In genomic region chr20:32203556-32204484, GRCh38 we compare ENCODE assay signal across 8 cellular contexts. TPM values are rescaled to one million over a fixed set of nuclear protein-coding genes. Genes with fewer than 3 reads are reported as not detected.
DNase-seq lines count a peak whose midpoint lies in the region; ATAC-seq, FAIRE-seq and TF ChIP-seq lines count a peak whose summit lies in the region.

No MANE protein-coding gene starts in this region.

- H3K9me3 Mint-ChIP-seq in MCF 10A (ENCODE audit: unreplicated experiment) (no peaks in the 10 kb centered on the region), neural crest cell (no peaks in the 10 kb centered on the region), HFFc6 (no peaks in the 10 kb centered on the region)

- CTCF ChIA-PET in HepG2 (lab: Yijun Ruan, JAX; ENCODE audit: low intra/inter-chr PET ratio, low total read pairs) (interaction anchor here (0.6 kb wide), 1 partner anchor 1969 kb away, joined by 3 read pairs; no protein-coding TSS in a partner anchor), MCF 10A (lab: Yijun Ruan, JAX) (interaction anchor here (0.7 to 1.0 kb wide), 4 partner anchors 11 to 261 kb away, joined by 3 read pairs; no protein-coding TSS in a partner anchor)

- no peak for FAIRE-seq in HepG2 (lab: Jason Lieb, UNC)

- TF ChIP-seq EP300 in HepG2 (IDR thresholded peaks at IDR 0.05; ENCODE audit: low read depth in 2 of 2, low read length in 2 of 2) (no peak), HepG2 (CRISPR knock-in tag; IDR thresholded peaks at IDR 0.05; ENCODE audit: borderline replicate concordance) (no peak)

- peak overlapping the region; percentile 13 for H3K27ac ChIP-seq in HepG2 (ENCODE audit: extremely low read length, insufficient read depth, low read length)
- H3K27ac ChIP-seq in right lobe of liver = no peak overlapping the region
- peak overlapping the region; percentile 92 for H3K27ac ChIP-seq in upper lobe of right lung

- peaks cover 39 to 53% of the 10 kb centered on the region in 2 experiments for H3K36me3 ChIP-seq in HepG2 (replicated peaks in 1 of 2; ENCODE audit: control insufficient read depth in 1 of 2, insufficient read depth in 2 of 2, low read length in 2 of 2)
- peaks cover 0 to 29% (median 10%) of the 10 kb centered on the region in 4 donors for H3K36me3 ChIP-seq in right lobe of liver
- peaks cover 31% of the 10 kb centered on the region for H3K36me3 ChIP-seq in upper lobe of right lung

- in situ Hi-C loops in HepG2 (cut with HindIII; ENCODE audit: extremely low pct_ligation_motif_present, low pct_unique_long_range_greater_than_20kb) = no loop called here

- no peak for TF ChIP-seq RAD21 in HepG2 (CRISPR knock-in tag; IDR thresholded peaks at IDR 0.05)

- 94% methylated on average over 11 of the region's 11 CpGs for WGBS in HepG2 (ENCODE audit: low lambda C conversion rate)
- WGBS in right lobe of liver (ENCODE audit: insufficient coverage, low coverage, low lambda C conversion rate, missing lambda C conversion rate) = 38% methylated on average over 4 of the region's 11 CpGs

- POLR2A ChIA-PET in HepG2 (lab: Yijun Ruan, JAX) (interaction anchor here (1.0 to 2.2 kb wide), 2 partner anchors 13 to 86 kb away, joined by 3 to 8 read pairs; no protein-coding TSS in a partner anchor), MCF 10A (lab: Yijun Ruan, JAX) (interaction anchor here (0.6 to 3.2 kb wide), 12 partner anchors 10 to 156 kb away, joined by 3 to 23 read pairs (median 4); partner anchors contain the start of gene TM9SF4)

- DNase-seq in HepG2 (ENCODE audit: low spot score) = no peak
- no peak for DNase-seq in right lobe of liver
- peak; percentile 66 for DNase-seq in MCF 10A (ENCODE audit: unreplicated experiment)
- no peak for DNase-seq in neural crest cell (ENCODE audit: low read depth, low spot score)
- DNase-seq in upper lobe of right lung = no peak
- DNase-seq in RPMI8226 = no peak
- no peak for DNase-seq in HFFc6

- ATAC-seq in HepG2 (no peak), right lobe of liver (no peak), upper lobe of right lung (no peak), GM21529 (IDR thresholded peaks at IDR 0.05; ENCODE audit: unreplicated experiment) (no peak)

- H3K36me3 Mint-ChIP-seq in MCF 10A (ENCODE audit: insufficient read depth, unreplicated experiment) (peaks cover 48% of the 10 kb centered on the region), neural crest cell (ENCODE audit: low read depth) (peaks cover 6% of the 10 kb centered on the region), HFFc6 (ENCODE audit: low read depth) (peaks cover 8% of the 10 kb centered on the region; the same call in 1 of the 2 replicates)

- H2AFZ ChIP-seq in HepG2 (ENCODE audit: low read length) = no peak overlapping the region

- peak overlapping the region; percentile 100 for H3K27ac Mint-ChIP-seq in MCF 10A (ENCODE audit: low read depth, unreplicated experiment)
- H3K27ac Mint-ChIP-seq in neural crest cell (ENCODE audit: unreplicated experiment) = peak overlapping the region; percentile 76
- H3K27ac Mint-ChIP-seq in HFFc6 = no peak overlapping the region; the same call in 1 of the 2 replicates

- H3K9me3 ChIP-seq in HepG2 (ENCODE audit: low read length) (no peaks in the 10 kb centered on the region), right lobe of liver (no peaks in the 10 kb centered on the region), upper lobe of right lung (no peaks in the 10 kb centered on the region)

- H3K4me3 ChIP-seq in HepG2 (replicated peaks in 1 of 3; ENCODE audit: insufficient read depth in 1 of 3, low read depth in 2 of 3, low read length in 3 of 3) = no peak overlapping the region
- H3K4me3 ChIP-seq in right lobe of liver = no peak overlapping the region
- H3K4me3 ChIP-seq in upper lobe of right lung = peak overlapping the region; percentile 99

- TF ChIP-seq POLR2A in HepG2 (IDR thresholded peaks at IDR 0.05; ENCODE audit: insufficient read depth in 1 of 2, low read depth in 2 of 2, low read length in 2 of 2) (no peak), right lobe of liver (IDR thresholded peaks at IDR 0.05) (no peak)

- H3K4me3 Mint-ChIP-seq in MCF 10A (ENCODE audit: unreplicated experiment) = peak overlapping the region; percentile 100
- peak overlapping the region; percentile 99 for H3K4me3 Mint-ChIP-seq in neural crest cell
- H3K4me3 Mint-ChIP-seq in HFFc6 = no peak overlapping the region

- peak overlapping the region; percentile 98; the same call in 1 of the 2 replicates for H3K9ac ChIP-seq in HepG2 (ENCODE audit: insufficient read depth, low read depth, low read length)

- H3K27me3 ChIP-seq in HepG2 (ENCODE audit: control insufficient read depth in 1 of 2, insufficient read depth in 2 of 2, low read length in 2 of 2) (peaks cover 0 to 7% of the 10 kb centered on the region in 2 experiments; a peak in 1 of 5 replicates), right lobe of liver (no peaks in the 10 kb centered on the region), upper lobe of right lung (no peaks in the 10 kb centered on the region)

- BruUV-seq in HepG2 (replicated peaks; lab: Mats Ljungman, UMichigan) = no TSS peak
- BruUV-seq in MCF 10A (replicated peaks; lab: Mats Ljungman, UMichigan) = no TSS peak

- H3K4me1 ChIP-seq in HepG2 (ENCODE audit: insufficient read depth, low read length) (peaks cover 58% of the 10 kb centered on the region), right lobe of liver (peaks cover 0 to 38% (median 12%) of the 10 kb centered on the region in 4 donors), upper lobe of right lung (peaks cover 61% of the 10 kb centered on the region)

- peaks cover 86% of the 10 kb centered on the region for H3K79me2 ChIP-seq in HepG2 (ENCODE audit: insufficient read depth, low read length)

- intact Hi-C loops in HepG2 (cut with micrococcal nuclease; ENCODE audit: unreplicated experiment) = no loop called here
- intact Hi-C loops in right lobe of liver (cut with DNase I) = no loop called here
- intact Hi-C loops in MCF 10A (cut with micrococcal nuclease) = no loop called here
- intact Hi-C loops in upper lobe of right lung (cut with DNase I) = no loop called here

- H3K4me1 Mint-ChIP-seq in MCF 10A (ENCODE audit: insufficient read depth, unreplicated experiment) (peaks cover 54% of the 10 kb centered on the region), neural crest cell (peaks cover 52% of the 10 kb centered on the region), HFFc6 (ENCODE audit: low read depth) (peaks cover 65% of the 10 kb centered on the region)

- H3K4me2 ChIP-seq in HepG2 (ENCODE audit: low read depth, low read length) = peak overlapping the region; percentile 98

- H4K20me1 ChIP-seq in HepG2 (ENCODE audit: insufficient read depth, low read length) = peaks cover 50% of the 10 kb centered on the region

- no peaks in the 10 kb centered on the region for H3K27me3 Mint-ChIP-seq in MCF 10A (ENCODE audit: insufficient read depth, unreplicated experiment)
- no peaks in the 10 kb centered on the region for H3K27me3 Mint-ChIP-seq in neural crest cell (ENCODE audit: low read depth)
- H3K27me3 Mint-ChIP-seq in HFFc6 (ENCODE audit: insufficient read depth) = peaks cover 2% of the 10 kb centered on the region

- TF ChIP-seq CTCF in HepG2 (CRISPR knock-in tag; IDR thresholded peaks at IDR 0.05) (no peak), right lobe of liver (IDR thresholded peaks at IDR 0.05) (no peak), MCF 10A (IDR thresholded peaks at IDR 0.05; ENCODE audit: unreplicated experiment) (no peak), neural crest cell (conservative IDR thresholded peaks at IDR 0.05) (no peak), upper lobe of right lung (IDR thresholded peaks at IDR 0.05) (no peak), HFFc6 (IDR thresholded peaks at IDR 0.05) (no peak)

RNA-seq across cellular contexts. Expression of gene PLAGL2, which starts 3.7 kb away (rescaled TPM):
- total RNA-seq in HepG2 (2016; rRNA removed; fragmentation: Illumina TruSeq; extraction: Trizol) (15.3 and 26.5 TPM in 2 replicates), right lobe of liver (1 to 10 TPM; 1.5 to 3.1 (median 2.4) TPM), MCF 10A (2022) (18.4 and 18.6 TPM in 2 replicates), neural crest cell (70.4 and 71.1 TPM in 2 replicates), upper lobe of right lung (15.9 TPM)
- total RNA-seq in HepG2 (2016; cell fraction: cytosol; rRNA removed; fragmentation: Illumina TruSeq; extraction: Trizol; ENCODE audit: low read depth) = 4.9 and 5.7 TPM in 2 replicates
- total RNA-seq in HepG2 (2016; cell fraction: insoluble cytoplasmic fraction; rRNA removed; fragmentation: Illumina TruSeq; extraction: Trizol) = 13.7 and 22.8 TPM in 2 replicates
- total RNA-seq in HepG2 (2016; cell fraction: membrane; rRNA removed; fragmentation: Illumina TruSeq; extraction: Trizol) = 25.1 and 26.3 TPM in 2 replicates
- total RNA-seq in HepG2 (2016; cell fraction: nucleus; rRNA removed; fragmentation: Illumina TruSeq; extraction: Trizol) = 16.1 and 18.8 TPM in 2 replicates
- 14.9 and 15.2 TPM in 2 replicates for polyA plus RNA-seq in HepG2 (2011; rRNA removed)
- 12.9 and 15.9 TPM in 2 replicates for polyA plus RNA-seq in HepG2 (2011; cell fraction: cytosol; rRNA removed)
- 15.6 and 19.1 TPM in 2 replicates for polyA plus RNA-seq in HepG2 (2011; cell fraction: nucleus; rRNA removed)
- 25.4 and 26.2 TPM in 2 replicates for polyA plus RNA-seq in HepG2 (2012)
- 4.5 and 4.7 TPM in 2 replicates for polyA plus RNA-seq in HepG2 (2016; cell fraction: cytosol; fragmentation: Illumina TruSeq; extraction: Trizol; ENCODE audit: low read depth)
- polyA plus RNA-seq in HepG2 (2016; cell fraction: insoluble cytoplasmic fraction; fragmentation: Illumina TruSeq; extraction: Trizol; ENCODE audit: low read depth) = 43.2 and 55.3 TPM in 2 replicates
- polyA plus RNA-seq in HepG2 (2016; cell fraction: membrane; fragmentation: Illumina TruSeq; extraction: Trizol; ENCODE audit: low read depth) = 27.0 and 27.7 TPM in 2 replicates
- 36.1 and 36.3 TPM in 2 replicates for polyA plus RNA-seq in HepG2 (2016; cell fraction: nucleus; fragmentation: Illumina TruSeq; extraction: Trizol; ENCODE audit: insufficient read depth, low read depth)
- polyA minus RNA-seq in HepG2 (2011; rRNA and poly(A)+ RNA removed; ENCODE audit: low replicate concordance) = 18.8 and 36.8 TPM in 2 replicates
- polyA minus RNA-seq in HepG2 (2011; cell fraction: cytosol; rRNA and poly(A)+ RNA removed) = 17.8 and 22.1 TPM in 2 replicates
- polyA minus RNA-seq in HepG2 (2011; cell fraction: nucleus; rRNA and poly(A)+ RNA removed) = 19.2 and 20.9 TPM in 2 replicates
- 10 to 100 TPM in 2 of 6 experiments, 1 to 10 TPM in 4; 8.5 to 11.1 (median 9.5) TPM for total RNA-seq in HFFc6 (2021; fragmentation: NEBNext Ultra II Directional; extraction: Animal tissue kit (Norgen Biotek cat#: 25700))

RNA-seq across cellular contexts. Expression of gene POFUT1, which starts 3.9 kb away (rescaled TPM):
- total RNA-seq in HepG2 (2016; rRNA removed; fragmentation: Illumina TruSeq; extraction: Trizol) (30.2 and 58.3 TPM in 2 replicates), right lobe of liver (10 to 100 TPM; 24.2 to 40.2 (median 28.7) TPM), MCF 10A (2022) (43.1 and 43.9 TPM in 2 replicates), neural crest cell (47.5 and 51.4 TPM in 2 replicates), upper lobe of right lung (31.5 TPM)
- total RNA-seq in HepG2 (2016; cell fraction: cytosol; rRNA removed; fragmentation: Illumina TruSeq; extraction: Trizol; ENCODE audit: low read depth) = 4.8 and 5.3 TPM in 2 replicates
- 27.5 and 55.8 TPM in 2 replicates for total RNA-seq in HepG2 (2016; cell fraction: insoluble cytoplasmic fraction; rRNA removed; fragmentation: Illumina TruSeq; extraction: Trizol)
- total RNA-seq in HepG2 (2016; cell fraction: membrane; rRNA removed; fragmentation: Illumina TruSeq; extraction: Trizol) = 17.7 and 18.8 TPM in 2 replicates
- total RNA-seq in HepG2 (2016; cell fraction: nucleus; rRNA removed; fragmentation: Illumina TruSeq; extraction: Trizol) = 47.8 and 56.4 TPM in 2 replicates
- 35.5 and 41.6 TPM in 2 replicates for polyA plus RNA-seq in HepG2 (2011; rRNA removed)
- polyA plus RNA-seq in HepG2 (2011; cell fraction: cytosol; rRNA removed) = 39.5 and 45.0 TPM in 2 replicates
- 25.7 and 30.2 TPM in 2 replicates for polyA plus RNA-seq in HepG2 (2011; cell fraction: nucleus; rRNA removed)
- polyA plus RNA-seq in HepG2 (2012) = 37.6 and 40.5 TPM in 2 replicates
- polyA plus RNA-seq in HepG2 (2016; cell fraction: cytosol; fragmentation: Illumina TruSeq; extraction: Trizol; ENCODE audit: low read depth) = 3.9 and 4.5 TPM in 2 replicates
- 22.5 and 25.1 TPM in 2 replicates for polyA plus RNA-seq in HepG2 (2016; cell fraction: insoluble cytoplasmic fraction; fragmentation: Illumina TruSeq; extraction: Trizol; ENCODE audit: low read depth)
- polyA plus RNA-seq in HepG2 (2016; cell fraction: membrane; fragmentation: Illumina TruSeq; extraction: Trizol; ENCODE audit: low read depth) = 8.5 and 10.3 TPM in 2 replicates
- polyA plus RNA-seq in HepG2 (2016; cell fraction: nucleus; fragmentation: Illumina TruSeq; extraction: Trizol; ENCODE audit: insufficient read depth, low read depth) = 55.8 and 62.0 TPM in 2 replicates
- 44.0 and 61.9 TPM in 2 replicates for polyA minus RNA-seq in HepG2 (2011; rRNA and poly(A)+ RNA removed; ENCODE audit: low replicate concordance)
- 31.7 and 41.7 TPM in 2 replicates for polyA minus RNA-seq in HepG2 (2011; cell fraction: cytosol; rRNA and poly(A)+ RNA removed)
- 33.5 and 39.0 TPM in 2 replicates for polyA minus RNA-seq in HepG2 (2011; cell fraction: nucleus; rRNA and poly(A)+ RNA removed)
- total RNA-seq in HFFc6 (2021; fragmentation: NEBNext Ultra II Directional; extraction: Animal tissue kit (Norgen Biotek cat#: 25700)) = 10 to 100 TPM; 64.1 to 83.7 (median 74.6) TPM

Comparison
In these comparisons a context has a peak if more than half of its experiments do, and no peak if none do; other contexts are left out.
1. H3K27ac ChIP-seq: peak in HepG2 (single experiment) and upper lobe of right lung (single experiment); none in right lobe of liver (0 of 3).